1 cellular context compared by ENCODE assay signal in genomic region chr11:45964911-45965389, GRCh38.
TF ChIP-seq lines count a peak whose summit lies in the region.

No MANE protein-coding gene starts in this region.

TF ChIP-seq in Ishikawa, 13 proteins besides CTCF, POLR2A, EP300 and RAD21 (continued from another document):
- TF ChIP-seq MAX (IDR thresholded peaks at IDR 0.05): peak; percentile 32; the same call in 1 of the 2 replicates
